In the genomic region with DNA sequence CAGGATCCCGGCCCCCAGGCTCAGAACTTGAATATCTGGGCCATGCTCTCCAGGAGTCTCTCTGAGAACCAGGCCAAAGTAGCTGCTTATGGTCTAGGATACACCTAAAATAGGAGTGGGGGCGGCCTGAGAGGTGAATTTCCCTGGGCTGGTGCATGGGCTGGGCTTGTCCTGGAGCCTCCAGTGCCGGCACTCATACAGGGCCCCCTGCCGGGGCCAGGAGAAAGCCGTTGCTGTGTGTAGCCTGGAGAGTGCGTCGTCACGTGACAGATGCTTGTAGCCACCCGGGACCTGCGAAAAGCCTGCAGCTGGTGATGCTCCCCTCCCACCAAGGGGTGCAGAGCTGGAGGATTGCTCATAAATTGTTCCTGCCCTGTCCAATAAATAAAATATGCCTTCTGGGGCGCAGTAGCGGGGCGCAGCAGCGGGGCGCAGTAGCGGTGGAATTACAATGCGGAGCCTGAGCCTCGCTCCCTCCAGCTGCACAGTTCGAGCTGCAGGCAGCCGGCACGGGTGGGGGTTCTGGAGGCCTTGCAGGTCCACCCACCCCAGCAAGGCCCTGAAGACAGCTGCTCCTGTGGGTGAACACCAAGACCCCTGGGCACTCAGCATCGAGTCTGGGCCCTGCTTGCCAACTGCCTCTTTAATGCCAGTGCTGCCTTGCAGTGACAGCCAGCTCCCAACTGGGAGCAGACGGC, we compare ENCODE assay signal across 15 cellular contexts.
DNase-seq lines count a peak whose midpoint lies in the region; ATAC-seq and TF ChIP-seq lines count a peak whose summit lies in the region.
"Had no signal": no experiment of that assay in that cellular context is flagged by ENCODE, and none has a peak within 500 bp of the region (broad histone marks: within the 10 kb centered on the region; RNA-seq: fewer than 3 reads in every experiment).

No MANE protein-coding gene starts in this region.

- peak; percentile 60 for TF ChIP-seq CTCF in WERI-Rb-1 (IDR thresholded peaks at IDR 0.05; ENCODE audit: low read depth, low read length)
- TF ChIP-seq CTCF in prostate gland (IDR thresholded peaks at IDR 0.05), result no peak

- H3K4me3 ChIP-seq in WERI-Rb-1 (ENCODE audit: low read depth, low read length), result no peak overlapping the region
- no peak overlapping the region for H3K4me3 ChIP-seq in prostate gland

- no peaks in the 10 kb centered on the region for H3K4me1 Mint-ChIP-seq in stimulated activated memory B cell treated with anti-CD40 and anti-IgM and Interleukin-4, amounts not matched to agents 10 μg/mL and 1 μg/mL and 100 μg/mL, for 72 hours
- H3K4me1 Mint-ChIP-seq: activated naive CD4-positive, alpha-beta T cell treated with anti-CD3 and anti-CD28 coated beads, Interleukin-2, amount 10 ng/mL, durations not matched to agents 7 days and 5 days had no signal

- H3K9me3 Mint-ChIP-seq in stimulated activated memory B cell treated with anti-CD40 and anti-IgM and Interleukin-4, amounts not matched to agents 10 μg/mL and 1 μg/mL and 100 μg/mL, for 72 hours, result peaks cover 5% of the 10 kb centered on the region

- H3K27me3 ChIP-seq in WERI-Rb-1 (ENCODE audit: insufficient read depth, low read depth, severe bottlenecking), result peaks cover 73% of the 10 kb centered on the region
- no peaks in the 10 kb centered on the region for H3K27me3 ChIP-seq in prostate gland (replicated peaks; ENCODE audit: insufficient read depth)

- intact Hi-C loops in prostate gland (cut with DNase I), result no loop called here

- H3K4me3 Mint-ChIP-seq in stimulated activated memory B cell treated with anti-CD40 and anti-IgM and Interleukin-4, amounts not matched to agents 10 μg/mL and 1 μg/mL and 100 μg/mL, for 72 hours, result no peak overlapping the region
- H3K4me3 Mint-ChIP-seq: activated naive CD4-positive, alpha-beta T cell treated with anti-CD3 and anti-CD28 coated beads, Interleukin-2, amount 10 ng/mL, durations not matched to agents 7 days and 5 days had no signal

- no peaks in the 10 kb centered on the region for H3K4me1 ChIP-seq in prostate gland (replicated peaks)

- WGBS in prostate gland, result 71% methylated on average over 23 of the region's 23 CpGs

- H3K27ac ChIP-seq in WERI-Rb-1 (no peak overlapping the region), prostate gland (no peak overlapping the region)

- H3K36me3 ChIP-seq in WERI-Rb-1 (no peaks in the 10 kb centered on the region), prostate gland (no peaks in the 10 kb centered on the region)

- no peaks in the 10 kb centered on the region for H3K36me3 Mint-ChIP-seq in stimulated activated memory B cell treated with anti-CD40 and anti-IgM and Interleukin-4, amounts not matched to agents 10 μg/mL and 1 μg/mL and 100 μg/mL, for 72 hours
- H3K36me3 Mint-ChIP-seq: activated naive CD4-positive, alpha-beta T cell treated with anti-CD3 and anti-CD28 coated beads, Interleukin-2, amount 10 ng/mL, durations not matched to agents 7 days and 5 days had no signal

- H3K27ac Mint-ChIP-seq in stimulated activated memory B cell treated with anti-CD40 and anti-IgM and Interleukin-4, amounts not matched to agents 10 μg/mL and 1 μg/mL and 100 μg/mL, for 72 hours, result no peak overlapping the region
- H3K27ac Mint-ChIP-seq: activated naive CD4-positive, alpha-beta T cell treated with anti-CD3 and anti-CD28 coated beads, Interleukin-2, amount 10 ng/mL, durations not matched to agents 7 days and 5 days had no signal

- peaks cover 30% of the 10 kb centered on the region for H3K27me3 Mint-ChIP-seq in stimulated activated memory B cell treated with anti-CD40 and anti-IgM and Interleukin-4, amounts not matched to agents 10 μg/mL and 1 μg/mL and 100 μg/mL, for 72 hours
- H3K27me3 Mint-ChIP-seq: activated naive CD4-positive, alpha-beta T cell treated with anti-CD3 and anti-CD28 coated beads, Interleukin-2, amount 10 ng/mL, durations not matched to agents 7 days and 5 days had no signal

- no peak for TF ChIP-seq POLR2A in prostate gland (IDR thresholded peaks at IDR 0.05)

- DNase-seq in NCI-H748 (lab: John Stamatoyannopoulos, UW; ENCODE audit: unreplicated experiment), result peak; percentile 27
- DNase-seq in NCI-H748 treated with DMSO at 0.1 percent for 48 hours (lab: John Stamatoyannopoulos, UW), result no peak
- peak; percentile 52 for DNase-seq in WERI-Rb-1
- DNase-seq in islet precursor cell, result peak; percentile 82
- DNase-seq in stimulated activated CD4-positive, alpha-beta T cell treated with anti-CD3 and anti-CD28 coated beads, Interleukin-4, amount 100 ng/mL, for 4 hours, result no peak
- DNase-seq in prostate gland (ENCODE audit: low spot score), result no peak
- DNase-seq in D341Med (ENCODE audit: low spot score), result no peak
- DNase-seq: ACHN; activated naive CD4-positive, alpha-beta T cell treated with anti-CD3 and anti-CD28 coated beads, Interleukin-2, amount 10 ng/mL, durations not matched to agents 7 days and 5 days; DND-41; GOT3; NCI-H1105 treated with DMSO at 0.1 percent for 48 hours; OCI-M1; T-helper 9 cell had no signal

- ATAC-seq in stimulated activated memory B cell treated with anti-CD40 and anti-IgM and Interleukin-4, amounts not matched to agents 10 μg/mL and 1 μg/mL and 100 μg/mL, for 72 hours, result peak; percentile 13

- H3K9me3 ChIP-seq in WERI-Rb-1 (ENCODE audit: severe bottlenecking) (no peaks in the 10 kb centered on the region), prostate gland (no peaks in the 10 kb centered on the region)

Comparison
In these comparisons a context has a peak if more than half of its experiments do, and no peak if none do; other contexts are left out.
1. DNase-seq: peak in NCI-H748 (single experiment), WERI-Rb-1 (single experiment) and islet precursor cell (single experiment); none in NCI-H748 treated with DMSO at 0.1 percent for 48 hours (single experiment), stimulated activated CD4-positive, alpha-beta T cell treated with anti-CD3 and anti-CD28 coated beads, Interleukin-4, amount 100 ng/mL, for 4 hours (0 of 2), prostate gland (single experiment) and D341Med (single experiment).